ENCODE assay signal across 27 cellular contexts in the genomic region with DNA sequence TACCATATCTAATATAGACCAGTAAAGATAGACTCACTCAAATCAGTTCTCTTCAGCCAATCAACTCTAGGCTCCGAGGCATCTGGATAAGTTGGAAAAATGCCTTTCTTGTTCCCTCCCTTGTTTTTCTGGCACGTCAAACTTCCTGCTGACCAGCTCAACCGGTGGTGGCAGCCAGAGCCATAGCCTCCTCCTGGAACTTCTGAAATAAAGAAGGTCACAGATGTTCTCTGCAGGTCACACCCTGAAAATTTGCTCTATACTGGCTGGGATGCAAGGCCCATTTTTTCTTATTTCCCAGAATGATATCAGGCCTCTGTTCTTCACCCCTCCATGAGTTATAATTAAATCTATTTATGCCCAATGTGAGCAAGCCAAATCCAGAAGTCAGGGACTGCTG.
"Had no signal": no experiment of that assay in that cellular context is flagged by ENCODE, and none has a peak within 500 bp of the region (broad histone marks: within the 10 kb centered on the region; RNA-seq: fewer than 3 reads in every experiment).

No MANE protein-coding gene starts in this region.

- H3K9me3 ChIP-seq: adrenal gland, ascending aorta, esophagus muscularis mucosa, thoracic aorta had no signal

- H3K4me1 ChIP-seq: adrenal gland had no signal

- H3K27ac ChIP-seq: adrenal gland, cardiac muscle cell, thoracic aorta had no signal

- H3K27me3 ChIP-seq: adrenal gland, ascending aorta, cardiac muscle cell, esophagus muscularis mucosa had no signal

- DNase-seq: activated CD4-positive, alpha-beta T cell treated with anti-CD3 and anti-CD28 coated beads for 36 hours; activated CD4-positive, alpha-beta T cell treated with anti-CD3 and anti-CD28 coated beads, Interleukin-2, amount 50 U/mL, for 48 hours; activated CD4-positive, CD25-positive, alpha-beta regulatory T cell; activated CD8-positive, alpha-beta memory T cell treated with anti-CD3 and anti-CD28 coated beads for 24 hours; activated effector memory CD4-positive, alpha-beta T cell treated with Interleukin-2 at 50 U/mL for 16 hours; activated naive CD4-positive, alpha-beta T cell treated with anti-CD3 and anti-CD28 coated beads for 36 hours; activated naive CD8-positive, alpha-beta T cell treated with anti-CD3 and anti-CD28 coated beads for 36 hours; adrenal gland; effector memory CD8-positive, alpha-beta T cell; glutamatergic neuron; hippocampal formation; immature natural killer cell; kidney; mammary epithelial cell; posterior cingulate gyrus; stimulated activated CD4-positive, alpha-beta T cell treated with anti-CD3 and anti-CD28 coated beads, Interleukin-12 subunit alpha, Interleukin-12 subunit beta, amount 100 ng/mL, for 4 hours; stimulated activated CD4-positive, alpha-beta T cell treated with anti-CD3 and anti-CD28 coated beads, Interleukin-4, amount 100 ng/mL, for 1 hour; stimulated activated naive CD8-positive, alpha-beta T cell treated with anti-CD3 and anti-CD28 coated beads, Interleukin-15, Interleukin-2, amounts not matched to agents 100 U/mL and 50 U/mL, for 24 hours; trophoblast cell had no signal

- H3K4me3 ChIP-seq: adrenal gland, ascending aorta, cardiac muscle cell, coronary artery, esophagus muscularis mucosa, skin epidermis, thoracic aorta had no signal

- ATAC-seq: activated CD4-positive, alpha-beta T cell treated with anti-CD3 and anti-CD28 coated beads for 36 hours; effector memory CD8-positive, alpha-beta T cell; left lobe of liver; stimulated activated naive CD8-positive, alpha-beta T cell treated with anti-CD3 and anti-CD28 coated beads, Interleukin-15, Interleukin-2, amounts not matched to agents 100 U/mL and 50 U/mL, for 24 hours had no signal

- H3K36me3 ChIP-seq: adrenal gland, ascending aorta, cardiac muscle cell, esophagus muscularis mucosa, thoracic aorta had no signal

- FAIRE-seq: frontal cortex, kidney had no signal
